Comparison of ENCODE assay signal across 8 cellular contexts in the genomic region with DNA sequence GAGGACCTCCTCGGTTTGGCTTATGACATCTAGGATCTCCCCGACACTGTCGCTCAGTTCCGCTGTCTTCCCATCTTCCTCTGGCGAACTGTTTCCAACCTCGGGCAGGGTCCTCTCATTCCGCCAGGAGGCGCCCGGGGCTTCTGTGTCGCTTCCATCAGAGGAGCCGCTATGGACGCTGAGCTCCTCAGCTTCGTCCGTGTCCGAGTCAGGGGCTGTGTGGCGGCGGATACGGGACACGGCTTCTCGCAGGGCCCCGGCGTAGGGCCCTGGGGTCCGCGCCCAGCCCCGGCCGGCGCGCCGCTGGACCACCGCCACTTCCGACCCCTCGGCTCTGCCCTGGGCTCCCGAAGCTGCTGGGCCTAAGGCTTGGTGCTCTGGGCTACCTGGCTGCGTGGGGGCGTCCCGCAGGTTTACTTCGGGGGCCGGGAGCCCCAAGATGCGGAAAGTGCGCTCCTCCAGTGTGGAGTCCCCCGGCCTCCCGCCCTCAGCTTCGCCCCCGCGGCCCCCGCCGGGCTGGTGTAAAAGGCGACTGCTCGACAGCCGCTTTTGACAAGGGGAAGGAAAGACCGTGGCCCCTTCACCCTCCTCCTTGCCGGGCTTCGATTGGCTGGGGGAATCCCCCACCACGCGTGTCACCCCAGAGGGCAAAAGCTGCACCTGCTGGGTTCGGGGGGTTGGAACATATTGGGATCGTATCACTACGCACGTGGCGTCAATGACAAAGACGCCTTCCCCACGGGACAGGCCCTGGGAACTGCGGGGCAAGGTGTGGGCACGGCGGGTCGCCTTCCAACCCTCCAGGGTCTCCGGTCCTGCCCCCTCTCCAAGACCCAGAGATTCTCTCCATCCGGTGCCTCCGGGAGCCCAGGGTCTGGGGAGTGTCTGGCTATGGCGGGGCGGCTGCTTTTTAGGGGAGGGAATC. TPM values are rescaled to one million over a fixed set of nuclear protein-coding genes. Genes with fewer than 3 reads are reported as not detected.
A peak's percentile ranks its signal among the peaks of the same experiment; 100 is the strongest.
DNase-seq lines count a peak whose midpoint lies in the region; ATAC-seq and TF ChIP-seq lines count a peak whose summit lies in the region.

No MANE protein-coding gene starts in this region.

- H3K4me1 Mint-ChIP-seq in nephron progenitor cell: peaks cover 35% of the 10 kb centered on the region

- H3K27ac ChIP-seq in GM23248 (no peak overlapping the region), gastroesophageal sphincter (peak overlapping the region in 1 of 4 donors; percentile 54), upper lobe of right lung (no peak overlapping the region)

- H2AFZ ChIP-seq in GM23248: peak overlapping the region; percentile 64

- H3K9me3 Mint-ChIP-seq in nephron progenitor cell: no peaks in the 10 kb centered on the region

- H3K9me3 ChIP-seq in GM23248 (ENCODE audit: low read depth) (no peaks in the 10 kb centered on the region), gastroesophageal sphincter (no peaks in the 10 kb centered on the region), upper lobe of right lung (no peaks in the 10 kb centered on the region)

- no peak overlapping the region for H3K27ac Mint-ChIP-seq in nephron progenitor cell

- no peaks in the 10 kb centered on the region for H3K27me3 ChIP-seq in GM23248 (replicated peaks; ENCODE audit: insufficient read depth)
- H3K27me3 ChIP-seq in gastroesophageal sphincter: peaks cover 98% of the 10 kb centered on the region
- H3K27me3 ChIP-seq in upper lobe of right lung: peaks cover 47% of the 10 kb centered on the region

- H4K20me1 ChIP-seq in GM23248 (ENCODE audit: insufficient read depth): no peaks in the 10 kb centered on the region

- 0 out of 2 replicates have a peak, but pooled peaks cover 1% of the 10 kb centered on the region for H3F3A ChIP-seq in GM23248 (ENCODE audit: insufficient read depth)

- peak overlapping the region; percentile 18; the same call in 1 of the 2 replicates for H3K9ac ChIP-seq in GM23248

- H3K4me3 ChIP-seq in AG09309 (ENCODE audit: control insufficient read depth, low read depth, low read length) (no peak overlapping the region; the same call in 1 of the 2 replicates), GM23248 (peak overlapping the region; percentile 50), gastroesophageal sphincter (peak overlapping the region in 1 of 2 donors; percentile 53), upper lobe of right lung (peak overlapping the region; percentile 37)

- H3K27me3 Mint-ChIP-seq in nephron progenitor cell (ENCODE audit: low read depth, poor library complexity): peaks cover 79% of the 10 kb centered on the region

- WGBS in GM23248 (ENCODE audit: low coverage in 1 of 2, low lambda C conversion rate in 2 of 2, missing lambda C conversion rate in 2 of 2), 2 experiments: 30% methylated on average over 36 to 70 of the region's 71 CpGs
- WGBS in gastroesophageal sphincter (ENCODE audit: low coverage in 1 of 2), 2 donors: 14 to 28% methylated on average over 5 to 9 of the region's 71 CpGs

- H3K4me2 ChIP-seq in GM23248 (ENCODE audit: unreplicated experiment): peak overlapping the region; percentile 39

- peaks cover 12% of the 10 kb centered on the region for H3K4me1 ChIP-seq in GM23248 (ENCODE audit: insufficient read depth)
- peaks cover 5 to 51% (median 38%) of the 10 kb centered on the region in 3 donors for H3K4me1 ChIP-seq in gastroesophageal sphincter
- peaks cover 36% of the 10 kb centered on the region for H3K4me1 ChIP-seq in upper lobe of right lung

- DNase-seq in AG09309 (ENCODE audit: low read depth) (no peak), GM23248 (peak; percentile 87), NOMO-1 treated with dmso at 0.1 percent for 144 hours (lab: John Stamatoyannopoulos, UW; ENCODE audit: unreplicated experiment) (peak; percentile 48), activated gamma-delta T cell treated with Interleukin-2 at 50 U/mL for 16 hours (peak; percentile 49), nephron progenitor cell (peak; percentile 89), upper lobe of right lung (peak; percentile 89)

- H3K9me2 ChIP-seq in GM23248 (ENCODE audit: insufficient read depth): no peaks in the 10 kb centered on the region

- TF ChIP-seq CTCF in AG09309 (IDR thresholded peaks at IDR 0.05; ENCODE audit: control insufficient read depth, insufficient read depth, low read depth, low read length, missing control alignments) (peak; percentile 77), gastroesophageal sphincter (IDR thresholded peaks at IDR 0.05) (peak in 3 of 4 experiments; percentile 56 to 81 (median 70)), nephron progenitor cell (IDR thresholded peaks at IDR 0.05) (peak; percentile 68), upper lobe of right lung (IDR thresholded peaks at IDR 0.05) (peak; percentile 69)

- no peaks in the 10 kb centered on the region for H3K79me2 ChIP-seq in GM23248 (ENCODE audit: insufficient read depth)

- peaks cover 12% of the 10 kb centered on the region for H3K36me3 Mint-ChIP-seq in nephron progenitor cell (ENCODE audit: low read depth)

- in situ Hi-C loops in GM23248 (cut with MboI): no loop called here

- peak overlapping the region; percentile 59 for H3K4me3 Mint-ChIP-seq in nephron progenitor cell

- intact Hi-C loops in upper lobe of right lung (cut with DNase I): no loop called here

- no peak for TF ChIP-seq POLR2A in gastroesophageal sphincter (IDR thresholded peaks at IDR 0.05)

- peak; percentile 75 for ATAC-seq in gastroesophageal sphincter
- ATAC-seq in upper lobe of right lung: peak; percentile 78
- no peak for ATAC-seq in GM21381 (IDR thresholded peaks at IDR 0.05; ENCODE audit: unreplicated experiment)

- no peak for TF ChIP-seq EP300 in gastroesophageal sphincter (IDR thresholded peaks at IDR 0.05)

- peaks cover 2% of the 10 kb centered on the region; the same call in 1 of the 2 replicates for H3K36me3 ChIP-seq in GM23248 (ENCODE audit: low read depth)
- peaks cover 0 to 20% of the 10 kb centered on the region in 2 donors for H3K36me3 ChIP-seq in gastroesophageal sphincter
- H3K36me3 ChIP-seq in upper lobe of right lung: peaks cover 11% of the 10 kb centered on the region

RNA-seq across cellular contexts. Expression of a gene that starts 2.1 kb away (rescaled TPM):
- total RNA-seq in GM23248 (2014; rRNA removed; shearing (Covaris generic)): 0.13 TPM in 1 of 2 replicates, not detected in the other
- polyA plus RNA-seq in GM23248 (2016; fragmentation: Nextera tagmentation; extraction: Ambion mirVana): 0.06 TPM in 1 of 2 replicates, not detected in the other
- not detected for total RNA-seq in gastroesophageal sphincter
- total RNA-seq in upper lobe of right lung: not detected

RNA-seq across cellular contexts. Expression of a gene that starts 18.9 kb away (rescaled TPM):
- total RNA-seq in GM23248 (2014; rRNA removed; shearing (Covaris generic)): not detected in 2 replicates
- polyA plus RNA-seq in GM23248 (2016; fragmentation: Nextera tagmentation; extraction: Ambion mirVana): not detected in 2 replicates
- total RNA-seq in gastroesophageal sphincter (not detected), upper lobe of right lung (not detected)

RNA-seq across cellular contexts. Expression of a gene that starts 21.5 kb away (rescaled TPM):
- total RNA-seq in GM23248 (2014; rRNA removed; shearing (Covaris generic)): 86.1 and 91.3 TPM in 2 replicates
- 62.5 and 66.8 TPM in 2 replicates for polyA plus RNA-seq in GM23248 (2016; fragmentation: Nextera tagmentation; extraction: Ambion mirVana)
- total RNA-seq in gastroesophageal sphincter (10 to 100 TPM; 55.9 to 79.9 (median 64.2) TPM), upper lobe of right lung (46.5 TPM)

RNA-seq across cellular contexts. Expression of a gene that starts 25.5 kb away (rescaled TPM):
- total RNA-seq in GM23248 (2014; rRNA removed; shearing (Covaris generic)): 0.32 TPM in 1 of 2 replicates, not detected in the other
- polyA plus RNA-seq in GM23248 (2016; fragmentation: Nextera tagmentation; extraction: Ambion mirVana): 0.29 and 0.61 TPM in 2 replicates
- total RNA-seq in gastroesophageal sphincter (1 to 10 TPM in 2 of 4 donors, under 1 TPM in 1, not detected in 1; 0.54 to 3.3 (median 1.2) TPM), upper lobe of right lung (1.2 TPM)

RNA-seq across cellular contexts. Expression of a gene that starts 39.8 kb away (rescaled TPM):
- 55.3 and 87.7 TPM in 2 replicates for total RNA-seq in GM23248 (2014; rRNA removed; shearing (Covaris generic))
- polyA plus RNA-seq in GM23248 (2016; fragmentation: Nextera tagmentation; extraction: Ambion mirVana): 65.0 and 71.7 TPM in 2 replicates
- total RNA-seq in gastroesophageal sphincter (10 to 100 TPM; 52.6 to 91.6 (median 83.1) TPM), upper lobe of right lung (146 TPM)
